2 cellular contexts compared by ENCODE assay signal in genomic region chr17:82898976-82899514, GRCh38.
TF ChIP-seq lines count a peak whose summit lies in the region.

No MANE protein-coding gene starts in this region.

TF ChIP-seq in SK-N-SH treated with all-trans-retinoic acid at 6 μM for 48 hours, 23 proteins besides CTCF, POLR2A, EP300 and RAD21 (continued from another document):
- TF ChIP-seq, protein P1, sequence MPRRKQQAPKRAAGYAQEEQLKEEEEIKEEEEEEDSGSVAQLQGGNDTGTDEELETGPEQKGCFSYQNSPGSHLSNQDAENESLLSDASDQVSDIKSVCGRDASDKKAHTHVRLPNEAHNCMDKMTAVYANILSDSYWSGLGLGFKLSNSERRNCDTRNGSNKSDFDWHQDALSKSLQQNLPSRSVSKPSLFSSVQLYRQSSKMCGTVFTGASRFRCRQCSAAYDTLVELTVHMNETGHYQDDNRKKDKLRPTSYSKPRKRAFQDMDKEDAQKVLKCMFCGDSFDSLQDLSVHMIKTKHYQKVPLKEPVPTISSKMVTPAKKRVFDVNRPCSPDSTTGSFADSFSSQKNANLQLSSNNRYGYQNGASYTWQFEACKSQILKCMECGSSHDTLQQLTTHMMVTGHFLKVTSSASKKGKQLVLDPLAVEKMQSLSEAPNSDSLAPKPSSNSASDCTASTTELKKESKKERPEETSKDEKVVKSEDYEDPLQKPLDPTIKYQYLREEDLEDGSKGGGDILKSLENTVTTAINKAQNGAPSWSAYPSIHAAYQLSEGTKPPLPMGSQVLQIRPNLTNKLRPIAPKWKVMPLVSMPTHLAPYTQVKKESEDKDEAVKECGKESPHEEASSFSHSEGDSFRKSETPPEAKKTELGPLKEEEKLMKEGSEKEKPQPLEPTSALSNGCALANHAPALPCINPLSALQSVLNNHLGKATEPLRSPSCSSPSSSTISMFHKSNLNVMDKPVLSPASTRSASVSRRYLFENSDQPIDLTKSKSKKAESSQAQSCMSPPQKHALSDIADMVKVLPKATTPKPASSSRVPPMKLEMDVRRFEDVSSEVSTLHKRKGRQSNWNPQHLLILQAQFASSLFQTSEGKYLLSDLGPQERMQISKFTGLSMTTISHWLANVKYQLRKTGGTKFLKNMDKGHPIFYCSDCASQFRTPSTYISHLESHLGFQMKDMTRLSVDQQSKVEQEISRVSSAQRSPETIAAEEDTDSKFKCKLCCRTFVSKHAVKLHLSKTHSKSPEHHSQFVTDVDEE (CRISPR knock-in tag; IDR thresholded peaks at IDR 0.05): no peak
- no peak for TF ChIP-seq OSR1 (CRISPR knock-in tag; IDR thresholded peaks at IDR 0.05)
- no peak for TF ChIP-seq ZNF565 (CRISPR knock-in tag; conservative IDR thresholded peaks at IDR 0.05; ENCODE audit: low read depth)
- no peak for TF ChIP-seq SNAI2 (CRISPR knock-in tag; IDR thresholded peaks at IDR 0.05)
- TF ChIP-seq POU6F1 (CRISPR knock-in tag; IDR thresholded peaks at IDR 0.05; ENCODE audit: borderline replicate concordance, low read depth): no peak
- no peak for TF ChIP-seq TCF4 (CRISPR knock-in tag; IDR thresholded peaks at IDR 0.05; ENCODE audit: borderline replicate concordance)
- no peak for TF ChIP-seq ZFP3 (CRISPR knock-in tag; IDR thresholded peaks at IDR 0.05)
- TF ChIP-seq ESRRG (CRISPR knock-in tag; IDR thresholded peaks at IDR 0.05): no peak

TF ChIP-seq in HepG2, 621 proteins besides CTCF, POLR2A, EP300 and RAD21 (continued from another document):
- TF ChIP-seq AKNA (CRISPR knock-in tag; IDR thresholded peaks at IDR 0.05; ENCODE audit: borderline replicate concordance): no peak
- no peak for TF ChIP-seq ZNF605 (CRISPR knock-in tag; IDR thresholded peaks at IDR 0.05)
- TF ChIP-seq, protein P2, sequence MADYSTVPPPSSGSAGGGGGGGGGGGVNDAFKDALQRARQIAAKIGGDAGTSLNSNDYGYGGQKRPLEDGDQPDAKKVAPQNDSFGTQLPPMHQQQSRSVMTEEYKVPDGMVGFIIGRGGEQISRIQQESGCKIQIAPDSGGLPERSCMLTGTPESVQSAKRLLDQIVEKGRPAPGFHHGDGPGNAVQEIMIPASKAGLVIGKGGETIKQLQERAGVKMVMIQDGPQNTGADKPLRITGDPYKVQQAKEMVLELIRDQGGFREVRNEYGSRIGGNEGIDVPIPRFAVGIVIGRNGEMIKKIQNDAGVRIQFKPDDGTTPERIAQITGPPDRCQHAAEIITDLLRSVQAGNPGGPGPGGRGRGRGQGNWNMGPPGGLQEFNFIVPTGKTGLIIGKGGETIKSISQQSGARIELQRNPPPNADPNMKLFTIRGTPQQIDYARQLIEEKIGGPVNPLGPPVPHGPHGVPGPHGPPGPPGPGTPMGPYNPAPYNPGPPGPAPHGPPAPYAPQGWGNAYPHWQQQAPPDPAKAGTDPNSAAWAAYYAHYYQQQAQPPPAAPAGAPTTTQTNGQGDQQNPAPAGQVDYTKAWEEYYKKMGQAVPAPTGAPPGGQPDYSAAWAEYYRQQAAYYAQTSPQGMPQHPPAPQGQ (CRISPR knock-in tag; IDR thresholded peaks at IDR 0.05; ENCODE audit: borderline replicate concordance): no peak
- TF ChIP-seq CSRNP1 (CRISPR knock-in tag; IDR thresholded peaks at IDR 0.05): no peak
- no peak for TF ChIP-seq SAFB2 (CRISPR knock-in tag; IDR thresholded peaks at IDR 0.05; ENCODE audit: borderline replicate concordance, low read depth)
- no peak for TF ChIP-seq ZNF678 (CRISPR knock-in tag; IDR thresholded peaks at IDR 0.05)
- no peak for TF ChIP-seq SCMH1 (CRISPR knock-in tag; IDR thresholded peaks at IDR 0.05; ENCODE audit: borderline replicate concordance)
- TF ChIP-seq, protein P3, sequence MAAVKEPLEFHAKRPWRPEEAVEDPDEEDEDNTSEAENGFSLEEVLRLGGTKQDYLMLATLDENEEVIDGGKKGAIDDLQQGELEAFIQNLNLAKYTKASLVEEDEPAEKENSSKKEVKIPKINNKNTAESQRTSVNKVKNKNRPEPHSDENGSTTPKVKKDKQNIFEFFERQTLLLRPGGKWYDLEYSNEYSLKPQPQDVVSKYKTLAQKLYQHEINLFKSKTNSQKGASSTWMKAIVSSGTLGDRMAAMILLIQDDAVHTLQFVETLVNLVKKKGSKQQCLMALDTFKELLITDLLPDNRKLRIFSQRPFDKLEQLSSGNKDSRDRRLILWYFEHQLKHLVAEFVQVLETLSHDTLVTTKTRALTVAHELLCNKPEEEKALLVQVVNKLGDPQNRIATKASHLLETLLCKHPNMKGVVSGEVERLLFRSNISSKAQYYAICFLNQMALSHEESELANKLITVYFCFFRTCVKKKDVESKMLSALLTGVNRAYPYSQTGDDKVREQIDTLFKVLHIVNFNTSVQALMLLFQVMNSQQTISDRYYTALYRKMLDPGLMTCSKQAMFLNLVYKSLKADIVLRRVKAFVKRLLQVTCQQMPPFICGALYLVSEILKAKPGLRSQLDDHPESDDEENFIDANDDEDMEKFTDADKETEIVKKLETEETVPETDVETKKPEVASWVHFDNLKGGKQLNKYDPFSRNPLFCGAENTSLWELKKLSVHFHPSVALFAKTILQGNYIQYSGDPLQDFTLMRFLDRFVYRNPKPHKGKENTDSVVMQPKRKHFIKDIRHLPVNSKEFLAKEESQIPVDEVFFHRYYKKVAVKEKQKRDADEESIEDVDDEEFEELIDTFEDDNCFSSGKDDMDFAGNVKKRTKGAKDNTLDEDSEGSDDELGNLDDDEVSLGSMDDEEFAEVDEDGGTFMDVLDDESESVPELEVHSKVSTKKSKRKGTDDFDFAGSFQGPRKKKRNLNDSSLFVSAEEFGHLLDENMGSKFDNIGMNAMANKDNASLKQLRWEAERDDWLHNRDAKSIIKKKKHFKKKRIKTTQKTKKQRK (IDR thresholded peaks at IDR 0.05; ENCODE audit: low read length): no peak
- TF ChIP-seq ATM (IDR thresholded peaks at IDR 0.05; ENCODE audit: borderline replicate concordance): no peak
- TF ChIP-seq MYPOP (CRISPR knock-in tag; IDR thresholded peaks at IDR 0.05): no peak
- no peak for TF ChIP-seq ZNF724P (CRISPR knock-in tag; IDR thresholded peaks at IDR 0.05; ENCODE audit: borderline replicate concordance)
- no peak for TF ChIP-seq REPIN1 (CRISPR knock-in tag; IDR thresholded peaks at IDR 0.05; ENCODE audit: borderline replicate concordance, low read depth)
- peak; percentile 86 for TF ChIP-seq DNMT1 (CRISPR knock-in tag; IDR thresholded peaks at IDR 0.05)
- no peak for TF ChIP-seq NFYC (CRISPR knock-in tag; IDR thresholded peaks at IDR 0.05)
- peak; percentile 41; the same call in 1 of the 2 replicates for TF ChIP-seq ZBTB38 (CRISPR knock-in tag; IDR thresholded peaks at IDR 0.05)
- peak; percentile 32; the same call in 1 of the 2 replicates for TF ChIP-seq HOXA3 (CRISPR knock-in tag; IDR thresholded peaks at IDR 0.05)
- TF ChIP-seq RERE (CRISPR knock-in tag; IDR thresholded peaks at IDR 0.05; ENCODE audit: low read depth): no peak
- TF ChIP-seq ESRRA (CRISPR knock-in tag; IDR thresholded peaks at IDR 0.05; ENCODE audit: low read depth): no peak
- TF ChIP-seq CBX2 (IDR thresholded peaks at IDR 0.05; ENCODE audit: low read depth, low read length): no peak
- TF ChIP-seq CBX2 (CRISPR knock-in tag; IDR thresholded peaks at IDR 0.05; ENCODE audit: low read depth): no peak
